12 cellular contexts compared by ENCODE assay signal in the genomic region with DNA sequence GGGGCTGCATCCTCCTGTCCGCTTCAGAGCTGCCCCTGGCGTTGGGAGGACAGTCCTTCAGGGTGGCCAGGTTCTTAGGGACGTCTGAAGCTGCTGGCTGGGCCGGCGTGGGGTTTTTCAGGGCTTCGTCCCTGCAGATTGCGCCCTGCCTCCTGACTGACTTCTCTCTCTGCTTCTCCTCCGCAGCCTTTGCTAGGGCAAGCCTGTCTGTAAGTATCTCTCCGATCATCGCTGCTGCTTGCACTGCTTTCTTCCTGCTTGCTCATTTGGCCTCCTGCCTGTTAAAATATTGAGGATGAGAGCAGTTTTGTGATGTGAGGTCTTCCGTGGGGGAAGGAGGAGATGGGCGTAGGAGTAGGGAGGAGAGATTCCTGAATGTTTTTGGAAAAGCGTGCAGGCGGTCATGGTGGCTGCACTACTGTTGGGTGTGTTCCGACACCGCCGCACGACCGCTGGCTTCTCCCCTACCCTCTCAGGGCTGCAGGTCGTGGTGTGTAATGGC. TPM values are rescaled to one million over a fixed set of nuclear protein-coding genes. Genes with fewer than 3 reads are reported as not detected.
DNase-seq lines count a peak whose midpoint lies in the region; ATAC-seq and TF ChIP-seq lines count a peak whose summit lies in the region.
"Had no signal": no experiment of that assay in that cellular context is flagged by ENCODE, and none has a peak within 500 bp of the region (broad histone marks: within the 10 kb centered on the region; RNA-seq: fewer than 3 reads in every experiment).

No MANE protein-coding gene starts in this region.

- H3K36me3 ChIP-seq in osteoblast (ENCODE audit: insufficient read depth, low read length) (peaks cover 47% of the 10 kb centered on the region), gastroesophageal sphincter (peaks cover 0 to 100% of the 10 kb centered on the region in 2 donors)

- H3K4me3 ChIP-seq in fibroblast of mammary gland (ENCODE audit: control insufficient read depth, low read depth, low read length) (no peak overlapping the region), osteoblast (ENCODE audit: insufficient read depth, low read length) (peak overlapping the region; percentile 52), gastroesophageal sphincter (no peak overlapping the region)
- H3K4me3 ChIP-seq: esophagus squamous epithelium had no signal

- H3K4me3 Mint-ChIP-seq in T-helper 17 cell: no peak overlapping the region
- H3K4me3 Mint-ChIP-seq: T-cell had no signal

- peak overlapping the region; percentile 72 for H3K27ac ChIP-seq in osteoblast (ENCODE audit: low read depth, low read length)
- H3K27ac ChIP-seq in gastroesophageal sphincter: no peak overlapping the region
- H3K27ac ChIP-seq: esophagus squamous epithelium had no signal

- WGBS in gastroesophageal sphincter (ENCODE audit: low coverage in 1 of 2), 2 donors: 60 to 100% methylated on average over 1 to 2 of the region's 20 CpGs

- H3K27me3 Mint-ChIP-seq in T-helper 17 cell: no peaks in the 10 kb centered on the region
- H3K27me3 Mint-ChIP-seq: T-cell had no signal

- no peak for TF ChIP-seq EP300 in gastroesophageal sphincter (IDR thresholded peaks at IDR 0.05)

- H3K27ac Mint-ChIP-seq in T-helper 17 cell: peak overlapping the region; percentile 41

- peaks cover 6% of the 10 kb centered on the region for H3K4me1 Mint-ChIP-seq in T-helper 17 cell

- no peaks in the 10 kb centered on the region for H3K27me3 ChIP-seq in osteoblast (ENCODE audit: insufficient read depth, low read length)
- H3K27me3 ChIP-seq in gastroesophageal sphincter: no peaks in the 10 kb centered on the region
- H3K27me3 ChIP-seq: esophagus squamous epithelium had no signal

- H2AFZ ChIP-seq in osteoblast (ENCODE audit: low read length): peak overlapping the region; percentile 57

- no peak for ATAC-seq in T-helper 17 cell
- no peak for ATAC-seq in gastroesophageal sphincter

- TF ChIP-seq CTCF in fibroblast of mammary gland (conservative IDR thresholded peaks at IDR 0.05; ENCODE audit: control insufficient read depth, insufficient read depth, low read depth, low read length) (no peak), osteoblast (IDR thresholded peaks at IDR 0.05; ENCODE audit: extremely low read depth, low read depth, low read length) (no peak), gastroesophageal sphincter (IDR thresholded peaks at IDR 0.05) (no peak)

- peaks cover 15% of the 10 kb centered on the region for H3K4me1 ChIP-seq in osteoblast (ENCODE audit: insufficient read depth, low read length)
- H3K4me1 ChIP-seq in gastroesophageal sphincter: no peaks in the 10 kb centered on the region
- H3K4me1 ChIP-seq: esophagus squamous epithelium had no signal

- H3K9me3 ChIP-seq in T-helper 17 cell (ENCODE audit: control insufficient read depth, low read length, poor library complexity, severe bottlenecking): no peaks in the 10 kb centered on the region
- no peaks in the 10 kb centered on the region for H3K9me3 ChIP-seq in osteoblast (ENCODE audit: low read depth, low read length)
- H3K9me3 ChIP-seq in gastroesophageal sphincter: no peaks in the 10 kb centered on the region
- H3K9me3 ChIP-seq: esophagus squamous epithelium had no signal

- H3K4me2 ChIP-seq in osteoblast (ENCODE audit: insufficient read depth, low read length): peak overlapping the region; percentile 77

- no peak for TF ChIP-seq POLR2A in gastroesophageal sphincter (IDR thresholded peaks at IDR 0.05)

- H3K36me3 Mint-ChIP-seq in T-helper 17 cell (ENCODE audit: low read depth): peaks cover 11% of the 10 kb centered on the region

- no peaks in the 10 kb centered on the region for H4K20me1 ChIP-seq in osteoblast (ENCODE audit: insufficient read depth, low read length)

- no peaks in the 10 kb centered on the region for H3K79me2 ChIP-seq in osteoblast (ENCODE audit: insufficient read depth, low read length)

- peak; percentile 67 for DNase-seq in Daoy (ENCODE audit: low read depth)
- no peak for DNase-seq in T-helper 17 cell
- DNase-seq in fibroblast of mammary gland (ENCODE audit: low read depth): peak; percentile 76
- DNase-seq in osteoblast (ENCODE audit: insufficient read length, low spot score, missing footprints): peak; percentile 98
- DNase-seq in NCI-H226: no peak
- DNase-seq in ecto neural progenitor cell (ENCODE audit: low spot score): no peak
- DNase-seq: activated CD4-positive, alpha-beta T cell treated with anti-CD3 and anti-CD28 coated beads for 48 hours; activated effector memory CD4-positive, alpha-beta T cell treated with anti-CD3 and anti-CD28 coated beads, Interleukin-2, amount 50 U/mL, for 16 hours; esophagus squamous epithelium; NCI-H1092; T-cell had no signal

RNA-seq across cellular contexts. Expression of a gene that starts 25.3 kb away (rescaled TPM):
- total RNA-seq in Daoy (2014; rRNA removed; shearing (Covaris generic)): 9.4 and 13.3 TPM in 2 replicates
- total RNA-seq in T-helper 17 cell (100 to 1,000 TPM in 1 of 2 donors, 10 to 100 TPM in 1; 93.3 to 146 TPM), osteoblast (7.1 and 19.2 TPM in 2 replicates), gastroesophageal sphincter (10 to 100 TPM; 29.6 to 78.3 (median 38.4) TPM)

Comparison
In these comparisons a context has a peak if more than half of its experiments do, and no peak if none do; other contexts are left out.
1. DNase-seq: peak in Daoy (single experiment), fibroblast of mammary gland (single experiment) and osteoblast (single experiment); none in T-helper 17 cell (0 of 3), NCI-H226 (single experiment) and ecto neural progenitor cell (single experiment).